In the genomic region with DNA sequence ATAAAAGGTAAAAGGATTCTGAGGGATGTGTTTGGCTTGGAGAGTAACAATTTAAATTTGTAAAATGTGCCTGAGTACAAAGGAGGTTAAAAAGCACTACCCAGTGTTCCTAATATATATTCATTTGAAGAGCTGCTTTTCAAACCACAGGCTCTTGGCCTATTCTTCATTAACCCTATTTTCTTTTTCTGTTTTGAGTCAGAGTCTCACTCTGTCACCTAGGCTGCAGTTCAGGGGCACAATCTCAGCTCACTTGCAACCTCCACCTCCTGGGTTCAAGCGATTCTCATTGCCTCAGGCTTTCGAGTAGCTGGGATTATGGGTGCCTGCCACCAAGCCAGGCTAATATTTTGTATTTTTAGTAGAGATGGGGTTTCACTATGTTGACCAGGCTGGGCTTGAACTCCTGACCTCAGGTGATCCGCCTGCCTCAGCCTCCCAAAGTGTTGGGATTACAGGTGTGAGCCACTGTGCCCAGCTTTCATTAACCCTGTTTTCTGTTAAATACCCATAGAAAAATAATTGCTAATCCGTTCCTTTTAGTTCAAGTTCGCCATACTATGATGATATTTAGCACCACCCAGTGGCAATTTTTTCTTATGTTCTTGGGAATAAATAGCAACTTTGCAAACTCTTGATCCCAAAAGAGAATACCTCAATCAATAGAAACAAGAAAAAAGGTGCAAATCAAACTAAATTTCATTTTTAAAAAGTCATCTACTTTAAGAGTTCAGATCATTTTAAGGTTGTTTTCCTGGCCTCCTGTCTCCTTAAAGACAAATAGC, we compare ENCODE assay signal across 8 cellular contexts. TPM values are rescaled to one million over a fixed set of nuclear protein-coding genes. Genes with fewer than 3 reads are reported as not detected.
DNase-seq lines count a peak whose midpoint lies in the region; ATAC-seq and TF ChIP-seq lines count a peak whose summit lies in the region.

No MANE protein-coding gene starts in this region.

- TF ChIP-seq CTCF in SK-N-SH (IDR thresholded peaks at IDR 0.05) = peak; percentile 34
- TF ChIP-seq CTCF in osteocyte (IDR thresholded peaks at IDR 0.05) = peak; percentile 42

- TF ChIP-seq RAD21 in SK-N-SH (IDR thresholded peaks at IDR 0.05; ENCODE audit: low read length) = peak; percentile 33; the same call in 1 of the 2 replicates

- no peak overlapping the region for H3K27ac Mint-ChIP-seq in osteocyte (ENCODE audit: unreplicated experiment)

- H3K27ac ChIP-seq in SK-N-SH (ENCODE audit: low read depth in 2 of 2, low read length in 1 of 2) = no peak overlapping the region
- no peak overlapping the region for H3K27ac ChIP-seq in GM23248

- peaks cover 2 to 28% of the 10 kb centered on the region in 2 experiments for H3K36me3 ChIP-seq in SK-N-SH (replicated peaks in 1 of 2; ENCODE audit: control insufficient read depth in 1 of 2, insufficient read depth in 2 of 2, low read length in 1 of 2)
- H3K36me3 ChIP-seq in GM23248 (ENCODE audit: low read depth) = no peaks in the 10 kb centered on the region

- no peaks in the 10 kb centered on the region for H3K4me1 Mint-ChIP-seq in osteocyte (ENCODE audit: unreplicated experiment)

- H3K9me2 ChIP-seq in SK-N-SH (no peaks in the 10 kb centered on the region), GM23248 (ENCODE audit: insufficient read depth) (no peaks in the 10 kb centered on the region)

- H3K36me3 Mint-ChIP-seq in osteocyte (ENCODE audit: unreplicated experiment) = peaks cover 18% of the 10 kb centered on the region

- H2AFZ ChIP-seq in SK-N-SH (ENCODE audit: low read depth) = no peak overlapping the region
- no peak overlapping the region for H2AFZ ChIP-seq in GM23248

- POLR2A ChIA-PET in SK-N-SH (lab: Yijun Ruan, JAX) = no interaction called here

- H3K4me3 ChIP-seq in SK-N-SH (ENCODE audit: low read depth in 2 of 2, low read length in 1 of 2) (no peak overlapping the region), GM23248 (no peak overlapping the region)

- H4K20me1 ChIP-seq in SK-N-SH (ENCODE audit: insufficient read depth) (no peaks in the 10 kb centered on the region), GM23248 (ENCODE audit: insufficient read depth) (no peaks in the 10 kb centered on the region)

- no peaks in the 10 kb centered on the region for H3K9me3 Mint-ChIP-seq in osteocyte (ENCODE audit: unreplicated experiment)

- DNase-seq in SK-N-SH = no peak
- DNase-seq in GM23248 = peak; percentile 31
- peak; percentile 24 for DNase-seq in OCI-M1 (lab: John Stamatoyannopoulos, UW)
- DNase-seq in osteocyte (ENCODE audit: extremely low spot score, unreplicated experiment) = no peak
- no peak for DNase-seq in hypothalamus (lab: John Stamatoyannopoulos, UW)
- no peak for DNase-seq in NOMO-1 (lab: John Stamatoyannopoulos, UW; ENCODE audit: unreplicated experiment in 2 of 2)

- H3K79me2 ChIP-seq in SK-N-SH (ENCODE audit: insufficient read depth) (no peaks in the 10 kb centered on the region), GM23248 (ENCODE audit: insufficient read depth) (0 out of 2 replicates have a peak, but pooled peaks cover 3% of the 10 kb centered on the region)

- ATAC-seq in SK-N-SH treated with all-trans-retinoic acid at 6 μM for 48 hours (no peak), HG03135 (IDR thresholded peaks at IDR 0.05; ENCODE audit: unreplicated experiment) (no peak)

- H3K27me3 ChIP-seq in SK-N-SH (ENCODE audit: insufficient read depth) (no peaks in the 10 kb centered on the region), GM23248 (replicated peaks; ENCODE audit: insufficient read depth) (no peaks in the 10 kb centered on the region)

- WGBS in SK-N-SH (ENCODE audit: low lambda C conversion rate) = 93% methylated on average over 5 of the region's 5 CpGs
- WGBS in GM23248 (ENCODE audit: low coverage in 1 of 2, low lambda C conversion rate in 2 of 2, missing lambda C conversion rate in 2 of 2), 2 experiments = 84 to 89% methylated on average over 5 of the region's 5 CpGs

- H3K4me3 Mint-ChIP-seq in osteocyte (ENCODE audit: unreplicated experiment) = no peak overlapping the region

- H3K4me2 ChIP-seq in SK-N-SH = no peak overlapping the region
- H3K4me2 ChIP-seq in GM23248 (ENCODE audit: unreplicated experiment) = no peak overlapping the region

- H3K9ac ChIP-seq in SK-N-SH (no peak overlapping the region), GM23248 (no peak overlapping the region)

- no peaks in the 10 kb centered on the region for H3K9me3 ChIP-seq in SK-N-SH
- no peaks in the 10 kb centered on the region for H3K9me3 ChIP-seq in GM23248 (ENCODE audit: low read depth)

- H3F3A ChIP-seq in SK-N-SH (replicated peaks; ENCODE audit: insufficient read depth) (no peaks in the 10 kb centered on the region), GM23248 (ENCODE audit: insufficient read depth) (no peaks in the 10 kb centered on the region)

- TF ChIP-seq EP300 in SK-N-SH (IDR thresholded peaks at IDR 0.05; ENCODE audit: borderline replicate concordance in 1 of 2, low read depth in 1 of 2, low read length in 1 of 2) = no peak

- in situ Hi-C loops in GM23248 (cut with MboI) = no loop called here

- CTCF ChIA-PET in SK-N-SH (lab: Yijun Ruan, JAX) = interaction anchor here (0.9 to 2.1 kb wide), 9 partner anchors 7 to 219 kb away, joined by 3 to 15 read pairs (median 4); no protein-coding TSS in a partner anchor

- H3K4me1 ChIP-seq in SK-N-SH (ENCODE audit: control insufficient read depth in 1 of 2, insufficient read depth in 2 of 2, low read depth in 1 of 2, low read length in 1 of 2) = no peaks in the 10 kb centered on the region
- H3K4me1 ChIP-seq in GM23248 (ENCODE audit: insufficient read depth) = no peaks in the 10 kb centered on the region

- H3K27me3 Mint-ChIP-seq in osteocyte (ENCODE audit: unreplicated experiment) = no peaks in the 10 kb centered on the region

TF ChIP-seq in SK-N-SH, 30 proteins besides CTCF, POLR2A, EP300 and RAD21 (continues in another document):
- TF ChIP-seq, protein P1, sequence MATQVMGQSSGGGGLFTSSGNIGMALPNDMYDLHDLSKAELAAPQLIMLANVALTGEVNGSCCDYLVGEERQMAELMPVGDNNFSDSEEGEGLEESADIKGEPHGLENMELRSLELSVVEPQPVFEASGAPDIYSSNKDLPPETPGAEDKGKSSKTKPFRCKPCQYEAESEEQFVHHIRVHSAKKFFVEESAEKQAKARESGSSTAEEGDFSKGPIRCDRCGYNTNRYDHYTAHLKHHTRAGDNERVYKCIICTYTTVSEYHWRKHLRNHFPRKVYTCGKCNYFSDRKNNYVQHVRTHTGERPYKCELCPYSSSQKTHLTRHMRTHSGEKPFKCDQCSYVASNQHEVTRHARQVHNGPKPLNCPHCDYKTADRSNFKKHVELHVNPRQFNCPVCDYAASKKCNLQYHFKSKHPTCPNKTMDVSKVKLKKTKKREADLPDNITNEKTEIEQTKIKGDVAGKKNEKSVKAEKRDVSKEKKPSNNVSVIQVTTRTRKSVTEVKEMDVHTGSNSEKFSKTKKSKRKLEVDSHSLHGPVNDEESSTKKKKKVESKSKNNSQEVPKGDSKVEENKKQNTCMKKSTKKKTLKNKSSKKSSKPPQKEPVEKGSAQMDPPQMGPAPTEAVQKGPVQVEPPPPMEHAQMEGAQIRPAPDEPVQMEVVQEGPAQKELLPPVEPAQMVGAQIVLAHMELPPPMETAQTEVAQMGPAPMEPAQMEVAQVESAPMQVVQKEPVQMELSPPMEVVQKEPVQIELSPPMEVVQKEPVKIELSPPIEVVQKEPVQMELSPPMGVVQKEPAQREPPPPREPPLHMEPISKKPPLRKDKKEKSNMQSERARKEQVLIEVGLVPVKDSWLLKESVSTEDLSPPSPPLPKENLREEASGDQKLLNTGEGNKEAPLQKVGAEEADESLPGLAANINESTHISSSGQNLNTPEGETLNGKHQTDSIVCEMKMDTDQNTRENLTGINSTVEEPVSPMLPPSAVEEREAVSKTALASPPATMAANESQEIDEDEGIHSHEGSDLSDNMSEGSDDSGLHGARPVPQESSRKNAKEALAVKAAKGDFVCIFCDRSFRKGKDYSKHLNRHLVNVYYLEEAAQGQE (IDR thresholded peaks at IDR 0.05; ENCODE audit: low read depth, low read length) = no peak
- no peak for TF ChIP-seq EZH2phosphoT487 (IDR thresholded peaks at IDR 0.05; ENCODE audit: borderline replicate concordance, low read depth)

TF ChIP-seq in SK-N-SH treated with all-trans-retinoic acid at 6 μM for 48 hours, 23 proteins besides CTCF, POLR2A, EP300 and RAD21:
- TF ChIP-seq, protein P2, sequence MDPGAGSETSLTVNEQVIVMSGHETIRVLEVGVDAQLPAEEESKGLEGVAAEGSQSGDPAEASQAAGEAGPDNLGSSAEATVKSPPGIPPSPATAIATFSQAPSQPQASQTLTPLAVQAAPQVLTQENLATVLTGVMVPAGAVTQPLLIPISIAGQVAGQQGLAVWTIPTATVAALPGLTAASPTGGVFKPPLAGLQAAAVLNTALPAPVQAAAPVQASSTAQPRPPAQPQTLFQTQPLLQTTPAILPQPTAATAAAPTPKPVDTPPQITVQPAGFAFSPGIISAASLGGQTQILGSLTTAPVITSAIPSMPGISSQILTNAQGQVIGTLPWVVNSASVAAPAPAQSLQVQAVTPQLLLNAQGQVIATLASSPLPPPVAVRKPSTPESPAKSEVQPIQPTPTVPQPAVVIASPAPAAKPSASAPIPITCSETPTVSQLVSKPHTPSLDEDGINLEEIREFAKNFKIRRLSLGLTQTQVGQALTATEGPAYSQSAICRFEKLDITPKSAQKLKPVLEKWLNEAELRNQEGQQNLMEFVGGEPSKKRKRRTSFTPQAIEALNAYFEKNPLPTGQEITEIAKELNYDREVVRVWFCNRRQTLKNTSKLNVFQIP (CRISPR knock-in tag; IDR thresholded peaks at IDR 0.05; ENCODE audit: borderline replicate concordance, low read depth) = no peak
- TF ChIP-seq ARNTL (CRISPR knock-in tag; IDR thresholded peaks at IDR 0.05; ENCODE audit: borderline replicate concordance, low read depth) = no peak

RNA-seq across cellular contexts. Expression of a gene that starts 30.5 kb away (rescaled TPM):
- polyA plus RNA-seq in SK-N-SH (2012; rRNA removed) (59.2 and 69.8 TPM in 2 replicates), GM23248 (2016; fragmentation: Nextera tagmentation; extraction: Ambion mirVana) (48.9 and 52.9 TPM in 2 replicates)
- 87.4 and 157 TPM in 2 replicates for polyA plus RNA-seq in SK-N-SH (2012; cell fraction: cytosol; rRNA removed)
- 31.8 and 44.5 TPM in 2 replicates for polyA plus RNA-seq in SK-N-SH (2012; cell fraction: nucleus; rRNA removed)
- total RNA-seq in GM23248 (2014; rRNA removed; shearing (Covaris generic)) = 37.0 and 44.6 TPM in 2 replicates
- 33.2 and 37.0 TPM in 2 replicates for total RNA-seq in osteocyte

RNA-seq across cellular contexts. Expression of a gene that starts 31.1 kb away (rescaled TPM):
- polyA plus RNA-seq in SK-N-SH (2012; rRNA removed) (107 and 108 TPM in 2 replicates), GM23248 (2016; fragmentation: Nextera tagmentation; extraction: Ambion mirVana) (109 and 116 TPM in 2 replicates)
- polyA plus RNA-seq in SK-N-SH (2012; cell fraction: cytosol; rRNA removed) = 105 and 119 TPM in 2 replicates
- 68.5 and 120 TPM in 2 replicates for polyA plus RNA-seq in SK-N-SH (2012; cell fraction: nucleus; rRNA removed)
- total RNA-seq in GM23248 (2014; rRNA removed; shearing (Covaris generic)) = 72.4 and 89.9 TPM in 2 replicates
- 244 and 254 TPM in 2 replicates for total RNA-seq in osteocyte

Comparison
In these comparisons a context has a peak if more than half of its experiments do, and no peak if none do; other contexts are left out.
1. DNase-seq: peak in GM23248 (single experiment) and OCI-M1 (single experiment); none in SK-N-SH (single experiment), osteocyte (single experiment), hypothalamus (0 of 51) and NOMO-1 (0 of 2).